2 cellular contexts compared by ENCODE assay signal in genomic region chr3:119324899-119325298, GRCh38.
TF ChIP-seq lines count a peak whose summit lies in the region.

No MANE protein-coding gene starts in this region.

TF ChIP-seq in GM23338, 12 proteins besides CTCF, POLR2A, EP300 and RAD21:
- TF ChIP-seq EZH2 (IDR thresholded peaks at IDR 0.05; ENCODE audit: low read depth, unreplicated experiment), result no peak
- no peak for TF ChIP-seq ZNF114 (CRISPR knock-in tag; IDR thresholded peaks at IDR 0.05)

TF ChIP-seq in GM12878, 131 proteins besides CTCF, POLR2A, EP300 and RAD21:
- TF ChIP-seq RFX5 (IDR thresholded peaks at IDR 0.05; ENCODE audit: low read depth, low read length) (peak; percentile 92), ESRRA (IDR thresholded peaks at IDR 0.05; ENCODE audit: low read length) (no peak), CREB1 (IDR thresholded peaks at IDR 0.05; ENCODE audit: low read depth) (peak; percentile 47; the same call in 1 of the 2 replicates), BCL11A (IDR thresholded peaks at IDR 0.05; ENCODE audit: low read depth, low read length) (no peak), BMI1 (IDR thresholded peaks at IDR 0.05; ENCODE audit: borderline replicate concordance) (no peak)
